ENCODE assay signal across 1 cellular context in genomic region chr4:153344131-153345010, GRCh38.
A peak's percentile ranks its signal among the peaks of the same experiment; 100 is the strongest.
TF ChIP-seq lines count a peak whose summit lies in the region.

Gene MND1, plus strand, starts transcription at chr4:153344688. Its CDS starts 50 bp downstream, at chr4:153344738.

TF ChIP-seq in K562, 482 proteins besides CTCF, POLR2A, EP300 and RAD21 (continued from another document):
- TF ChIP-seq XRCC5 (IDR thresholded peaks at IDR 0.05; ENCODE audit: low read depth, low read length) (0 out of 2 replicates have a peak, but pooled peaks have one; percentile 12), SAFB (IDR thresholded peaks at IDR 0.05; ENCODE audit: borderline replicate concordance, low read depth, low read length) (0 out of 2 replicates have a peak, but pooled peaks have one; percentile 36), NR4A1 (CRISPR knock-in tag; IDR thresholded peaks at IDR 0.05) (no peak), NR4A1 (tag; IDR thresholded peaks at IDR 0.05) (no peak)
